ENCODE assay signal across 31 cellular contexts in genomic region chr3:16961621-16962205, GRCh38.
DNase-seq lines count a peak whose midpoint lies in the region; ATAC-seq and TF ChIP-seq lines count a peak whose summit lies in the region.
"Had no signal": no experiment of that assay in that cellular context is flagged by ENCODE, and none has a peak within 500 bp of the region (broad histone marks: within the 10 kb centered on the region; RNA-seq: fewer than 3 reads in every experiment).

No MANE protein-coding gene starts in this region.

- no peak overlapping the region for H2AFZ ChIP-seq in H9 (ENCODE audit: low read length)

- no peak overlapping the region for H2BK20ac ChIP-seq in H9 (ENCODE audit: low read depth, low read length, poor library complexity, severe bottlenecking)

- no peaks in the 10 kb centered on the region for H3K36me3 ChIP-seq in CD8-positive, alpha-beta memory T cell (ENCODE audit: insufficient read depth, low read length)
- no peaks in the 10 kb centered on the region for H3K36me3 ChIP-seq in psoas muscle (ENCODE audit: insufficient read depth in 1 of 2, low read depth in 1 of 2)
- H3K36me3 ChIP-seq: esophagus squamous epithelium, SJCRH30, upper lobe of right lung had no signal

- H3K36me3 Mint-ChIP-seq in CD8-positive, alpha-beta memory T cell = peaks cover 9 to 13% (median 11%) of the 10 kb centered on the region in 3 donors
- H3K36me3 Mint-ChIP-seq in H9 (ENCODE audit: insufficient read depth in 1 of 3, low read depth in 3 of 3) (0 out of 7 replicates have a peak, but pooled peaks cover 0 to 3% (median 0%) of the 10 kb centered on the region in 3 experiments), glutamatergic neuron (ENCODE audit: unreplicated experiment) (peaks cover 3% of the 10 kb centered on the region)

- H4K5ac ChIP-seq in H9 (ENCODE audit: insufficient read length, low read depth, low read length) = no peak overlapping the region

- H3K79me1 ChIP-seq in H9 (ENCODE audit: insufficient read depth, low read depth, low read length, poor library complexity, severe bottlenecking) = no peaks in the 10 kb centered on the region

- peak overlapping the region in 5 of 8 donors; percentile 19 to 93 (median 37) for H3K27ac Mint-ChIP-seq in CD8-positive, alpha-beta memory T cell
- peak overlapping the region in 2 of 3 experiments; percentile 38 to 66; a peak in 4 of 7 replicates for H3K27ac Mint-ChIP-seq in H9
- peak overlapping the region; percentile 19 for H3K27ac Mint-ChIP-seq in glutamatergic neuron (ENCODE audit: unreplicated experiment)
- H3K27ac Mint-ChIP-seq: activated naive CD4-positive, alpha-beta T cell treated with anti-CD3 and anti-CD28 coated beads, Interleukin-2, amount 10 ng/mL, durations not matched to agents 7 days and 5 days; activated T-helper 1 cell treated with anti-CD3 and anti-CD28 coated beads, Interleukin-12 subunit alpha, Interleukin-12 subunit beta, Interleukin-2, Interleukin-4 antibody, amounts not matched to agents 30 ng/mL and 10 ng/mL and 1 ng/mL, durations not matched to agents 14 hours and 24 hours and 36 hours had no signal

- H3K4ac ChIP-seq in H9 (ENCODE audit: low read depth, low read length) = no peak overlapping the region

- no peak overlapping the region for H2BK15ac ChIP-seq in H9 (ENCODE audit: low read depth, low read length)

- no peaks in the 10 kb centered on the region for H3K27me3 Mint-ChIP-seq in CD8-positive, alpha-beta memory T cell
- no peaks in the 10 kb centered on the region; the same call in 1 of the 2 replicates for H3K27me3 Mint-ChIP-seq in H9 (ENCODE audit: low read depth)
- no peaks in the 10 kb centered on the region for H3K27me3 Mint-ChIP-seq in glutamatergic neuron (ENCODE audit: unreplicated experiment)
- H3K27me3 Mint-ChIP-seq: activated naive CD4-positive, alpha-beta T cell treated with anti-CD3 and anti-CD28 coated beads, Interleukin-2, amount 10 ng/mL, durations not matched to agents 7 days and 5 days had no signal

- TF ChIP-seq POLR2A in GM18505 (IDR thresholded peaks at IDR 0.05; ENCODE audit: borderline replicate concordance, extremely low read depth, insufficient read depth, insufficient read length) = no peak

- peaks cover 62 to 71% (median 65%) of the 10 kb centered on the region in 3 donors for H3K4me1 Mint-ChIP-seq in CD8-positive, alpha-beta memory T cell
- peaks cover 24 to 25% of the 10 kb centered on the region in 2 experiments for H3K4me1 Mint-ChIP-seq in H9
- peaks cover 26% of the 10 kb centered on the region for H3K4me1 Mint-ChIP-seq in glutamatergic neuron (ENCODE audit: low read depth, unreplicated experiment)

- H3K56ac ChIP-seq in H9 (ENCODE audit: insufficient read length, low read depth, low read length) = no peak overlapping the region

- H2BK120ac ChIP-seq in H9 (ENCODE audit: low read depth, low read length, poor library complexity, severe bottlenecking) = no peak overlapping the region

- no peaks in the 10 kb centered on the region for H3K79me2 ChIP-seq in H9 (ENCODE audit: insufficient read depth, low read length)

- H4K20me1 ChIP-seq in H9 (ENCODE audit: control insufficient read depth, insufficient read depth, insufficient read length) = no peaks in the 10 kb centered on the region

- no CpG with 5 or more reads among the region's 4 CpGs for WGBS in H9 (ENCODE audit: extremely low coverage, insufficient read length, low lambda C conversion rate)
- 68 to 79% (median 68%) methylated on average over 4 of the region's 4 CpGs for WGBS in psoas muscle, 3 donors

- POLR2A ChIA-PET in CD8-positive, alpha-beta memory T cell (lab: Charles Lee) = no interaction called here

- no peak overlapping the region for H3K27ac ChIP-seq in CD8-positive, alpha-beta memory T cell (ENCODE audit: low read depth, low read length)
- no peak overlapping the region for H3K27ac ChIP-seq in H9 (ENCODE audit: insufficient read length, low read depth, low read length)
- H3K27ac ChIP-seq in psoas muscle = no peak overlapping the region
- H3K27ac ChIP-seq: C4-2B, coronary artery, esophagus squamous epithelium, SJCRH30, upper lobe of right lung had no signal

- H3K18ac ChIP-seq in H9 (ENCODE audit: insufficient read length, low read depth, low read length) = no peak overlapping the region

- peaks cover 0 to 1% (median 0%) of the 10 kb centered on the region in 5 donors for H3K9me3 Mint-ChIP-seq in CD8-positive, alpha-beta memory T cell
- H3K9me3 Mint-ChIP-seq in H9 (peaks cover 0 to 3% of the 10 kb centered on the region in 2 experiments; a peak in 2 of 5 replicates), glutamatergic neuron (ENCODE audit: unreplicated experiment) (peaks cover 8% of the 10 kb centered on the region)
- H3K9me3 Mint-ChIP-seq: activated naive CD4-positive, alpha-beta T cell treated with anti-CD3 and anti-CD28 coated beads, Interleukin-2, amount 10 ng/mL, durations not matched to agents 7 days and 5 days had no signal

- no peaks in the 10 kb centered on the region for H3K27me3 ChIP-seq in CD8-positive, alpha-beta memory T cell (ENCODE audit: insufficient read depth, low read length, poor library complexity, severe bottlenecking)
- no peaks in the 10 kb centered on the region for H3K27me3 ChIP-seq in H9 (ENCODE audit: insufficient read depth, low read length)
- H3K27me3 ChIP-seq in psoas muscle (ENCODE audit: insufficient read depth in 3 of 3, low read length in 2 of 3) = no peaks in the 10 kb centered on the region
- H3K27me3 ChIP-seq: esophagus squamous epithelium, SJCRH30, upper lobe of right lung had no signal

- H3T11ph ChIP-seq in H9 (ENCODE audit: low read length) = no peak overlapping the region

- peak overlapping the region in 1 of 7 donors; percentile 0 for H3K4me3 Mint-ChIP-seq in CD8-positive, alpha-beta memory T cell
- no peak overlapping the region for H3K4me3 Mint-ChIP-seq in H9
- H3K4me3 Mint-ChIP-seq in glutamatergic neuron (ENCODE audit: unreplicated experiment) = no peak overlapping the region
- H3K4me3 Mint-ChIP-seq: activated naive CD4-positive, alpha-beta T cell treated with anti-CD3 and anti-CD28 coated beads, Interleukin-2, amount 10 ng/mL, durations not matched to agents 7 days and 5 days; activated T-helper 1 cell treated with anti-CD3 and anti-CD28 coated beads, Interleukin-12 subunit alpha, Interleukin-12 subunit beta, Interleukin-2, Interleukin-4 antibody, amounts not matched to agents 30 ng/mL and 10 ng/mL and 1 ng/mL, durations not matched to agents 14 hours and 24 hours and 36 hours had no signal

- H3K9me3 ChIP-seq in CD8-positive, alpha-beta memory T cell (ENCODE audit: low read length) = no peaks in the 10 kb centered on the region
- H3K9me3 ChIP-seq in H9 (ENCODE audit: control insufficient read depth, low read depth, low read length) = no peaks in the 10 kb centered on the region
- peaks cover 1% of the 10 kb centered on the region for H3K9me3 ChIP-seq in psoas muscle
- H3K9me3 ChIP-seq: esophagus squamous epithelium, SJCRH30, upper lobe of right lung had no signal

- CTCF ChIA-PET in CD8-positive, alpha-beta memory T cell (lab: Charles Lee) = interaction anchor here (0.7 kb wide), 1 partner anchor 55 kb away, joined by 3 read pairs; no protein-coding TSS in a partner anchor

- H2AK5ac ChIP-seq in H9 (ENCODE audit: insufficient read length, low read length) = no peak overlapping the region

- no peak overlapping the region for H4K8ac ChIP-seq in H9 (replicated peaks; ENCODE audit: insufficient read length, low read depth, low read length)

- H3K4me1 ChIP-seq in CD8-positive, alpha-beta memory T cell (ENCODE audit: insufficient read depth, low read length) = no peaks in the 10 kb centered on the region
- H3K4me1 ChIP-seq in H9 (ENCODE audit: insufficient read depth, low read length) (peaks cover 7% of the 10 kb centered on the region; the same call in 1 of the 2 replicates), psoas muscle (peaks cover 3% of the 10 kb centered on the region)
- H3K4me1 ChIP-seq: esophagus squamous epithelium, SJCRH30, upper lobe of right lung had no signal

- no peak overlapping the region for H3K14ac ChIP-seq in H9 (ENCODE audit: insufficient read depth, low read length)

- no peak overlapping the region for H2BK12ac ChIP-seq in H9 (ENCODE audit: insufficient read length, low read depth, low read length)

- H2BK5ac ChIP-seq in H9 (ENCODE audit: insufficient read length, low read length) = no peak overlapping the region

- H3K4me2 ChIP-seq in H9 (ENCODE audit: insufficient read depth, insufficient read length, low read length) = no peak overlapping the region

- peak in 3 of 4 donors; percentile 22 to 79 (median 49) for ATAC-seq in psoas muscle
- no peak for ATAC-seq in GM18505 (IDR thresholded peaks at IDR 0.05; ENCODE audit: unreplicated experiment)
- ATAC-seq: left lobe of liver, right cardiac atrium, upper lobe of right lung had no signal

- TF ChIP-seq CTCF in H9 (conservative IDR thresholded peaks at IDR 0.05) (no peak), glutamatergic neuron (IDR thresholded peaks at IDR 0.05; ENCODE audit: partially characterized antibody, unreplicated experiment) (no peak), psoas muscle (IDR thresholded peaks at IDR 0.05) (no peak)

- no peaks in the 10 kb centered on the region for H3K23me2 ChIP-seq in H9 (ENCODE audit: insufficient read length, low read depth, low read length, poor library complexity, severe bottlenecking)

- H3K4me3 ChIP-seq in CD8-positive, alpha-beta memory T cell (ENCODE audit: low read length) = no peak overlapping the region
- no peak overlapping the region for H3K4me3 ChIP-seq in psoas muscle
- H3K4me3 ChIP-seq: coronary artery, esophagus squamous epithelium, SJCRH30, upper lobe of right lung had no signal

- no peak overlapping the region for H4K91ac ChIP-seq in H9 (ENCODE audit: insufficient read length, low read depth, low read length)

- H3K23ac ChIP-seq in H9 (ENCODE audit: insufficient read length, low read depth, low read length) = no peak overlapping the region

- intact Hi-C loops in psoas muscle (cut with DNase I) = no loop called here

- H3K9ac ChIP-seq in H9 (ENCODE audit: extremely low read depth, insufficient read length, low read length) = no peak overlapping the region

- no peak for DNase-seq in CD8-positive, alpha-beta memory T cell
- DNase-seq in H9 = peak; percentile 37
- no peak for DNase-seq in glutamatergic neuron
- DNase-seq in psoas muscle = peak in 1 of 2 donors; percentile 39
- DNase-seq in mucosa of gallbladder (ENCODE audit: low spot score) = no peak
- DNase-seq in SKM-1 treated with dmso at 0.1 percent for 144 hours (lab: John Stamatoyannopoulos, UW; ENCODE audit: unreplicated experiment) = no peak
- DNase-seq: activated CD4-positive, alpha-beta T cell treated with anti-CD3 and anti-CD28 coated beads, Interleukin-2, amount 50 U/mL, for 4 hours; activated CD4-positive, CD25-positive, alpha-beta regulatory T cell; activated CD8-positive, alpha-beta memory T cell treated with anti-CD3 and anti-CD28 coated beads, Interleukin-2, amount 50 U/mL, for 4 hours; activated naive CD4-positive, alpha-beta T cell treated with anti-CD3 and anti-CD28 coated beads, Interleukin-2, amount 10 ng/mL, durations not matched to agents 7 days and 5 days; EL; esophagus squamous epithelium; foreskin melanocyte; HCEC 1CT; KG1; mesenchymal stem cell; MM.1S; NCI-H1417; NCI-H2029 treated with DMSO at 0.1 percent for 48 hours; NCI-H2227 treated with DMSO at 0.1 percent for 48 hours; right cardiac atrium; SJCRH30; stimulated activated CD4-positive, alpha-beta T cell treated with anti-CD3 and anti-CD28 coated beads, Interleukin-12 subunit alpha, Interleukin-12 subunit beta, amount 100 ng/mL, for 4 hours; stimulated activated CD4-positive, alpha-beta T cell treated with anti-CD3 and anti-CD28 coated beads, Interleukin-4, amount 100 ng/mL, for 1 hour; substantia nigra; upper lobe of right lung had no signal
